Comparison of ENCODE assay signal across 36 cellular contexts in genomic region chr11:82862379-82862778, GRCh38.
"Had no signal": no experiment of that assay in that cellular context is flagged by ENCODE, and none has a peak within 500 bp of the region (broad histone marks: within the 10 kb centered on the region; RNA-seq: fewer than 3 reads in every experiment).

No MANE protein-coding gene starts in this region.

- H3K4me3 Mint-ChIP-seq: activated CD4-positive, alpha-beta memory T cell treated with anti-CD3 and anti-CD28 coated beads for 36 hours; activated CD4-positive, alpha-beta T cell treated with anti-CD3 and anti-CD28 coated beads for 36 hours; activated CD4-positive, alpha-beta T cell treated with anti-CD3 and anti-CD28 coated beads, Interleukin-2, amount 10 ng/mL, durations not matched to agents 24 days and 14 days; activated CD8-positive, alpha-beta memory T cell treated with anti-CD3 and anti-CD28 coated beads, Interleukin-2, amount 10 ng/mL, durations not matched to agents 7 days and 5 days; activated CD8-positive, alpha-beta T cell treated with anti-CD3 and anti-CD28 coated beads, Interleukin-2, amount 10 ng/mL, durations not matched to agents 7 days and 5 days; activated naive CD4-positive, alpha-beta T cell treated with anti-CD3 and anti-CD28 coated beads for 36 hours; activated naive CD4-positive, alpha-beta T cell treated with anti-CD3 and anti-CD28 coated beads, Interleukin-2, amount 50 U/mL, for 24 hours; activated naive CD8-positive, alpha-beta T cell treated with anti-CD3 and anti-CD28 coated beads for 36 hours; activated naive CD8-positive, alpha-beta T cell treated with anti-CD3 and anti-CD28 coated beads, Interleukin-2, amount 50 U/mL, for 24 hours; activated T-helper 1 cell treated with anti-CD3 and anti-CD28 coated beads, Interleukin-12 subunit alpha, Interleukin-12 subunit beta, Interleukin-2, Interleukin-4 antibody, amounts not matched to agents 30 ng/mL and 10 ng/mL and 1 ng/mL, durations not matched to agents 14 hours and 24 hours and 36 hours; brain; effector memory CD8-positive, alpha-beta T cell; T-helper 17 cell; T-helper 2 cell treated with Interferon-gamma antibody and Interleukin-4, amounts not matched to agents 5 μg/mL and 100 μg/mL, for 36 hours had no signal

- H3K36me3 ChIP-seq: adrenal gland, breast epithelium, cardiac muscle cell, colonic mucosa, gastrocnemius medialis had no signal

- H3K36me3 Mint-ChIP-seq: activated CD4-positive, alpha-beta memory T cell treated with anti-CD3 and anti-CD28 coated beads for 36 hours; activated CD8-positive, alpha-beta memory T cell treated with anti-CD3 and anti-CD28 coated beads, Interleukin-2, amount 10 ng/mL, durations not matched to agents 7 days and 5 days had no signal

- ATAC-seq: activated CD4-positive, alpha-beta T cell treated with anti-CD3 and anti-CD28 coated beads for 36 hours; activated CD8-positive, alpha-beta memory T cell treated with anti-CD3 and anti-CD28 coated beads, Interleukin-2, amount 10 ng/mL, durations not matched to agents 7 days and 5 days; activated CD8-positive, alpha-beta T cell treated with anti-CD3 and anti-CD28 coated beads, Interleukin-2, amount 10 ng/mL, durations not matched to agents 7 days and 5 days; effector memory CD8-positive, alpha-beta T cell; foreskin keratinocyte; gastrocnemius medialis; heart left ventricle; T-helper 17 cell had no signal

- H3K27me3 ChIP-seq: adrenal gland, breast epithelium, cardiac muscle cell, colonic mucosa, esophagus muscularis mucosa, foreskin keratinocyte, gastrocnemius medialis, heart left ventricle had no signal

- H3K27ac ChIP-seq: adrenal gland, breast epithelium, cardiac muscle cell, colonic mucosa, esophagus muscularis mucosa, foreskin keratinocyte, gastrocnemius medialis, heart left ventricle had no signal

- H3K4me1 ChIP-seq: breast epithelium, colonic mucosa had no signal

- H3K9me3 ChIP-seq: adrenal gland, breast epithelium, colonic mucosa, esophagus muscularis mucosa, gastrocnemius medialis, heart left ventricle had no signal

- H3K27me3 Mint-ChIP-seq: activated CD4-positive, alpha-beta memory T cell treated with anti-CD3 and anti-CD28 coated beads for 36 hours; activated CD4-positive, alpha-beta T cell treated with anti-CD3 and anti-CD28 coated beads for 36 hours; activated naive CD4-positive, alpha-beta T cell treated with anti-CD3 and anti-CD28 coated beads, Interleukin-2, amount 50 U/mL, for 24 hours; activated naive CD8-positive, alpha-beta T cell treated with anti-CD3 and anti-CD28 coated beads for 36 hours; activated naive CD8-positive, alpha-beta T cell treated with anti-CD3 and anti-CD28 coated beads, Interleukin-2, amount 50 U/mL, for 24 hours; brain; effector memory CD8-positive, alpha-beta T cell; T-helper 17 cell had no signal

- H3K4me3 ChIP-seq: adrenal gland, breast epithelium, cardiac muscle cell, colonic mucosa, esophagus muscularis mucosa, gastrocnemius medialis, heart left ventricle had no signal

- H3K9me3 Mint-ChIP-seq: activated CD4-positive, alpha-beta memory T cell treated with anti-CD3 and anti-CD28 coated beads for 36 hours; activated CD4-positive, alpha-beta T cell treated with anti-CD3 and anti-CD28 coated beads, Interleukin-2, amount 10 ng/mL, durations not matched to agents 24 days and 14 days; activated naive CD4-positive, alpha-beta T cell treated with anti-CD3 and anti-CD28 coated beads for 36 hours; activated naive CD4-positive, alpha-beta T cell treated with anti-CD3 and anti-CD28 coated beads, Interleukin-2, amount 50 U/mL, for 24 hours; activated naive CD8-positive, alpha-beta T cell treated with anti-CD3 and anti-CD28 coated beads for 36 hours; activated naive CD8-positive, alpha-beta T cell treated with anti-CD3 and anti-CD28 coated beads, Interleukin-2, amount 50 U/mL, for 24 hours; activated T-helper 1 cell treated with anti-CD3 and anti-CD28 coated beads, Interleukin-12 subunit alpha, Interleukin-12 subunit beta, Interleukin-2, Interleukin-4 antibody, amounts not matched to agents 30 ng/mL and 10 ng/mL and 1 ng/mL, durations not matched to agents 14 hours and 24 hours and 36 hours; activated T-helper 2 cell treated with anti-CD3 and anti-CD28 coated beads, Interferon-gamma antibody, Interleukin-2, Interleukin-4, amounts not matched to agents 10 μg/mL and 5 μg/mL and 100 μg/mL, durations not matched to agents 14 hours and 24 hours and 36 hours; brain; effector memory CD8-positive, alpha-beta T cell; T-helper 2 cell treated with Interferon-gamma antibody and Interleukin-4, amounts not matched to agents 5 μg/mL and 100 μg/mL, for 36 hours had no signal

- H3K27ac Mint-ChIP-seq: activated CD4-positive, alpha-beta memory T cell treated with anti-CD3 and anti-CD28 coated beads for 36 hours; activated CD4-positive, alpha-beta T cell treated with anti-CD3 and anti-CD28 coated beads for 36 hours; activated CD4-positive, alpha-beta T cell treated with anti-CD3 and anti-CD28 coated beads, Interleukin-2, amount 10 ng/mL, durations not matched to agents 24 days and 14 days; activated CD8-positive, alpha-beta memory T cell treated with anti-CD3 and anti-CD28 coated beads, Interleukin-2, amount 10 ng/mL, durations not matched to agents 7 days and 5 days; activated CD8-positive, alpha-beta T cell treated with anti-CD3 and anti-CD28 coated beads, Interleukin-2, amount 10 ng/mL, durations not matched to agents 7 days and 5 days; activated naive CD4-positive, alpha-beta T cell treated with anti-CD3 and anti-CD28 coated beads for 36 hours; activated naive CD4-positive, alpha-beta T cell treated with anti-CD3 and anti-CD28 coated beads, Interleukin-2, amount 50 U/mL, for 24 hours; activated naive CD8-positive, alpha-beta T cell treated with anti-CD3 and anti-CD28 coated beads for 36 hours; activated naive CD8-positive, alpha-beta T cell treated with anti-CD3 and anti-CD28 coated beads, Interleukin-2, amount 50 U/mL, for 24 hours; activated T-helper 1 cell treated with anti-CD3 and anti-CD28 coated beads, Interleukin-12 subunit alpha, Interleukin-12 subunit beta, Interleukin-2, Interleukin-4 antibody, amounts not matched to agents 30 ng/mL and 10 ng/mL and 1 ng/mL, durations not matched to agents 14 hours and 24 hours and 36 hours; activated T-helper 2 cell treated with anti-CD3 and anti-CD28 coated beads, Interferon-gamma antibody, Interleukin-2, Interleukin-4, amounts not matched to agents 10 μg/mL and 5 μg/mL and 100 μg/mL, durations not matched to agents 14 hours and 24 hours and 36 hours; brain; effector memory CD8-positive, alpha-beta T cell; T-helper 17 cell; T-helper 2 cell treated with Interferon-gamma antibody and Interleukin-4, amounts not matched to agents 5 μg/mL and 100 μg/mL, for 36 hours had no signal

- DNase-seq: activated CD4-positive, alpha-beta memory T cell treated with anti-CD3 and anti-CD28 coated beads for 36 hours; activated CD4-positive, alpha-beta T cell treated with anti-CD3 and anti-CD28 coated beads for 36 hours; activated CD4-positive, alpha-beta T cell treated with anti-CD3 and anti-CD28 coated beads, Interleukin-2, amount 10 ng/mL, durations not matched to agents 24 days and 14 days; activated CD4-positive, CD25-positive, alpha-beta regulatory T cell; activated CD4-positive, CD25-positive, alpha-beta regulatory T cell treated with anti-CD3 and anti-CD28 coated beads, Interleukin-2, amount 50 U/mL, for 72 hours; activated CD8-positive, alpha-beta memory T cell treated with anti-CD3 and anti-CD28 coated beads, Interleukin-2, amount 10 ng/mL, durations not matched to agents 7 days and 5 days; activated CD8-positive, alpha-beta memory T cell treated with anti-CD3 and anti-CD28 coated beads, Interleukin-2, amount 50 U/mL, for 4 hours; activated CD8-positive, alpha-beta T cell treated with anti-CD3 and anti-CD28 coated beads, Interleukin-2, amount 10 ng/mL, durations not matched to agents 7 days and 5 days; activated effector memory CD4-positive, alpha-beta T cell treated with anti-CD3 and anti-CD28 coated beads, Interleukin-2, amount 50 U/mL, for 16 hours; activated naive CD4-positive, alpha-beta T cell treated with anti-CD3 and anti-CD28 coated beads for 36 hours; activated naive CD8-positive, alpha-beta T cell treated with anti-CD3 and anti-CD28 coated beads for 36 hours; activated naive CD8-positive, alpha-beta T cell treated with anti-CD3 and anti-CD28 coated beads, Interleukin-2, amount 50 U/mL, for 24 hours; activated T-cell treated with anti-CD3 and anti-CD28 coated beads, Interleukin-2, amount 50 U/mL, for 1 hour; activated T-cell treated with anti-CD3 and anti-CD28 coated beads, Interleukin-2, amount 50 U/mL, for 48 hours; adrenal gland; amygdala; aorta; central memory CD4-positive, alpha-beta T cell; cerebellar nuclear complex; colonic mucosa; effector memory CD8-positive, alpha-beta T cell; erythroblast; foreskin keratinocyte; gastrocnemius medialis; glutamatergic neuron; heart left ventricle; T-helper 17 cell; T1000 had no signal
